ENCODE assay signal across 24 cellular contexts in the genomic region with DNA sequence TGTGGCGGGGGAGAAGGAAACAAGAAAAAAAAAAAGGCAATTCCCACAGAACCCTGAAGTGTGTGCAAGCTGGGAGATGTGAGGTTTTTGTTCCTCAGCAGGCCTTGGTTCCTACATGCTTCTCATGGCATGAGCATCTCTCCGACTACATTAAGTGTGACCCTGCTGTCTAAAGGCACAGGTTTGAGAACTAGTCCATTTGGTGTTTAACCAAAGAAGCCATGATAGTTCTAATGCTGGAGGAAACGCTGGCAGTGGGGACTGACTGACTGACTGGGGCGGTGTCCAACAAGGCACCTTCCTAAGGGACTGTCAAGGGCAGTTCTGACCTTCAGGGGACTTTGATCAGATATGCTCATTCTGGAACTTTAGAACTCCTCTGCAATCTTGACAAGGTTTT. TPM values are rescaled to one million over a fixed set of nuclear protein-coding genes. Genes with fewer than 3 reads are reported as not detected.
DNase-seq lines count a peak whose midpoint lies in the region; ATAC-seq and TF ChIP-seq lines count a peak whose summit lies in the region.
"Had no signal": no experiment of that assay in that cellular context is flagged by ENCODE, and none has a peak within 500 bp of the region (broad histone marks: within the 10 kb centered on the region; RNA-seq: fewer than 3 reads in every experiment).

No MANE protein-coding gene starts in this region.

- no TSS peak for BruUV-seq in OCI-LY7 (replicated peaks; lab: Mats Ljungman, UMichigan)

- H3K4me3 Mint-ChIP-seq in CD4-positive, alpha-beta T cell = peak overlapping the region; percentile 11
- no peak overlapping the region for H3K4me3 Mint-ChIP-seq in activated CD4-positive, alpha-beta memory T cell treated with anti-CD3 and anti-CD28 coated beads for 36 hours
- H3K4me3 Mint-ChIP-seq: GM23338 had no signal

- peaks cover 34% of the 10 kb centered on the region for H3K36me3 Mint-ChIP-seq in CD4-positive, alpha-beta T cell (ENCODE audit: low read depth)
- peaks cover 22% of the 10 kb centered on the region for H3K36me3 Mint-ChIP-seq in activated CD4-positive, alpha-beta memory T cell treated with anti-CD3 and anti-CD28 coated beads for 36 hours

- peaks cover 78% of the 10 kb centered on the region for H3K36me3 ChIP-seq in OCI-LY7 (ENCODE audit: insufficient read depth, low read length)

- no peak for ATAC-seq in CD4-positive, alpha-beta T cell (ENCODE audit: poor library complexity)
- ATAC-seq in GM19452 (IDR thresholded peaks at IDR 0.05; ENCODE audit: unreplicated experiment) (no peak), HG03378 (IDR thresholded peaks at IDR 0.05; ENCODE audit: unreplicated experiment) (no peak)
- ATAC-seq: GM23338, HCT116, SK-N-SH treated with all-trans-retinoic acid at 6 μM for 48 hours had no signal

- H3K4me3 ChIP-seq in GM12865 (ENCODE audit: low read depth, low read length) = peak overlapping the region; percentile 86
- H3K4me3 ChIP-seq in OCI-LY7 (ENCODE audit: low read depth, low read length, poor library complexity, severe bottlenecking) = no peak overlapping the region
- H3K4me3 ChIP-seq: GM23338, MG63, PC-9 had no signal

- peaks cover 64% of the 10 kb centered on the region for H3K4me1 ChIP-seq in OCI-LY7 (ENCODE audit: insufficient read depth, low read length, poor library complexity, severe bottlenecking)

- H4K20me1 ChIP-seq in OCI-LY7 (ENCODE audit: insufficient read depth, low read length) = peaks cover 18% of the 10 kb centered on the region

- intact Hi-C loops in CD4-positive, alpha-beta T cell (cut with DNase I, micrococcal nuclease) = loop anchor here in 1 of 2 experiments (5.0 kb wide), 1 partner anchor 156 kb away; the partner anchor contains the start of gene BLOC1S5
- intact Hi-C loops in OCI-LY7 (cut with micrococcal nuclease; ENCODE audit: unreplicated experiment) = no loop called here
- intact Hi-C loops in activated CD4-positive, alpha-beta memory T cell treated with anti-CD3 and anti-CD28 coated beads for 36 hours (cut with micrococcal nuclease) = no loop called here

- H3K9me3 Mint-ChIP-seq in CD4-positive, alpha-beta T cell = no peaks in the 10 kb centered on the region
- H3K9me3 Mint-ChIP-seq in activated CD4-positive, alpha-beta memory T cell treated with anti-CD3 and anti-CD28 coated beads for 36 hours = no peaks in the 10 kb centered on the region
- H3K9me3 Mint-ChIP-seq: GM23338 had no signal

- H3K4me1 Mint-ChIP-seq in CD4-positive, alpha-beta T cell (ENCODE audit: low read depth) = no peaks in the 10 kb centered on the region
- peaks cover 18% of the 10 kb centered on the region for H3K4me1 Mint-ChIP-seq in activated CD4-positive, alpha-beta memory T cell treated with anti-CD3 and anti-CD28 coated beads for 36 hours (ENCODE audit: low read depth)

- H3K27me3 ChIP-seq in CD4-positive, alpha-beta T cell (ENCODE audit: control insufficient read depth, insufficient read depth, low read length) = no peaks in the 10 kb centered on the region
- H3K27me3 ChIP-seq: MG63 had no signal

- H3K9me2 ChIP-seq in OCI-LY7 (ENCODE audit: insufficient read depth, low read length) = no peaks in the 10 kb centered on the region

- no peaks in the 10 kb centered on the region for H3K27me3 Mint-ChIP-seq in CD4-positive, alpha-beta T cell
- H3K27me3 Mint-ChIP-seq in activated CD4-positive, alpha-beta memory T cell treated with anti-CD3 and anti-CD28 coated beads for 36 hours = no peaks in the 10 kb centered on the region

- DNase-seq in CD4-positive, alpha-beta T cell = no peak
- DNase-seq in GM12865 (ENCODE audit: low read depth) (no peak), OCI-LY7 (ENCODE audit: low spot score) (no peak), foreskin melanocyte (peak; percentile 24), caudate nucleus (lab: John Stamatoyannopoulos, UW) (no peak)
- no peak for DNase-seq in activated CD4-positive, alpha-beta memory T cell treated with anti-CD3 and anti-CD28 coated beads for 36 hours
- DNase-seq: DMS53, GDM1, Kasumi-1, MG63, NCI-H1048, NCI-H1417 treated with DMSO at 0.1 percent for 48 hours, NCI-H187, NCI-H446, NCI-H526, PC-9, SIG-M5 had no signal

- no peak overlapping the region for H2AFZ ChIP-seq in OCI-LY7 (ENCODE audit: low read length)
- H2AFZ ChIP-seq: GM23338, PC-9 had no signal

- no peak for TF ChIP-seq CTCF in CD4-positive, alpha-beta T cell (IDR thresholded peaks at IDR 0.05)
- TF ChIP-seq CTCF in GM12865 (IDR thresholded peaks at IDR 0.05; ENCODE audit: insufficient read depth, low read depth, low read length, missing control alignments) (no peak), OCI-LY7 (conservative IDR thresholded peaks at IDR 0.05; ENCODE audit: low read length) (no peak)

- H3K27ac ChIP-seq in CD4-positive, alpha-beta T cell (ENCODE audit: low read depth, low read length) = no peak overlapping the region
- H3K27ac ChIP-seq in OCI-LY7 (ENCODE audit: low read depth, low read length, poor library complexity, severe bottlenecking) (no peak overlapping the region), caudate nucleus (ENCODE audit: low read depth, low read length) (no peak overlapping the region)
- H3K27ac ChIP-seq: C4-2B, PC-9, RWPE1 had no signal

- no peaks in the 10 kb centered on the region for H3K9me3 ChIP-seq in CD4-positive, alpha-beta T cell (ENCODE audit: control insufficient read depth, low read length)
- no peaks in the 10 kb centered on the region for H3K9me3 ChIP-seq in OCI-LY7 (ENCODE audit: low read length)
- H3K9me3 ChIP-seq: MG63 had no signal

- H3K27ac Mint-ChIP-seq in CD4-positive, alpha-beta T cell = no peak overlapping the region
- no peak overlapping the region for H3K27ac Mint-ChIP-seq in activated CD4-positive, alpha-beta memory T cell treated with anti-CD3 and anti-CD28 coated beads for 36 hours
- H3K27ac Mint-ChIP-seq: GM23338 had no signal

- H3K79me2 ChIP-seq in OCI-LY7 (ENCODE audit: insufficient read depth, low read depth, low read length) = peaks cover 67% of the 10 kb centered on the region

- POLR2A ChIA-PET in CD4-positive, alpha-beta T cell (lab: Charles Lee) = no interaction called here
- POLR2A ChIA-PET in OCI-LY7 (lab: Charles Lee) = interaction anchor here (0.7 to 3.8 kb wide), 6 partner anchors 9 to 85 kb away, joined by 3 to 31 read pairs (median 3); no protein-coding TSS in a partner anchor
- POLR2A ChIA-PET in activated CD4-positive, alpha-beta memory T cell treated with anti-CD3 and anti-CD28 coated beads for 36 hours (lab: Charles Lee) = no interaction called here

- H3K4me2 ChIP-seq in OCI-LY7 (ENCODE audit: low read length) = peak overlapping the region; percentile 31; the same call in 1 of the 2 replicates
- H3K4me2 ChIP-seq: GM23338, PC-9 had no signal

- CTCF ChIA-PET in CD4-positive, alpha-beta T cell (lab: Charles Lee) = no interaction called here
- CTCF ChIA-PET in OCI-LY7 (lab: Charles Lee; ENCODE audit: unreplicated experiment) = no interaction called here
- CTCF ChIA-PET in activated CD4-positive, alpha-beta memory T cell treated with anti-CD3 and anti-CD28 coated beads for 36 hours (lab: Charles Lee) = no interaction called here

RNA-seq across cellular contexts. Expression of gene TXNDC5, which starts 3.8 kb away (rescaled TPM):
- total RNA-seq in CD4-positive, alpha-beta T cell = 1 to 10 TPM; 4.2 to 7.8 TPM
- total RNA-seq in OCI-LY7 (2014; rRNA removed; shearing (Covaris generic)) = 280 and 319 TPM in 2 replicates
- 312 and 363 TPM in 2 replicates for total RNA-seq in OCI-LY7 (2022)
- total RNA-seq in activated CD4-positive, alpha-beta memory T cell treated with anti-CD3 and anti-CD28 coated beads for 36 hours = 10 to 100 TPM; 59.6 to 64.5 TPM

Comparison
In these comparisons a context has a peak if more than half of its experiments do, and no peak if none do; other contexts are left out.
1. RNA of gene TXNDC5, which starts 3.8 kb away (total RNA-seq): 280 to 363 TPM in OCI-LY7 and 59.6 to 64.5 TPM in activated CD4-positive, alpha-beta memory T cell treated with anti-CD3 and anti-CD28 coated beads for 36 hours; 4.2 to 7.8 TPM in CD4-positive, alpha-beta T cell; every median in the first group is over 4 times any median in the second.